ENCODE assay signal across 30 cellular contexts in genomic region chrX:143615851-143616250, GRCh38. TPM values are rescaled to one million over a fixed set of nuclear protein-coding genes. Genes with fewer than 3 reads are reported as not detected.
"Had no signal": no experiment of that assay in that cellular context is flagged by ENCODE, and none has a peak within 500 bp of the region (broad histone marks: within the 10 kb centered on the region; RNA-seq: fewer than 3 reads in every experiment).

No MANE protein-coding gene starts in this region.

- H3K36me3 Mint-ChIP-seq: activated CD4-positive, alpha-beta memory T cell treated with anti-CD3 and anti-CD28 coated beads for 36 hours; activated naive CD4-positive, alpha-beta T cell treated with anti-CD3 and anti-CD28 coated beads, Interleukin-2, amount 10 ng/mL, durations not matched to agents 7 days and 5 days; activated naive CD8-positive, alpha-beta T cell treated with anti-CD3 and anti-CD28 coated beads, Interleukin-2, amount 10 ng/mL, durations not matched to agents 7 days and 5 days; naive B cell had no signal

- H3K9me3 Mint-ChIP-seq: activated naive CD8-positive, alpha-beta T cell treated with anti-CD3 and anti-CD28 coated beads, Interleukin-2, amount 10 ng/mL, durations not matched to agents 7 days and 5 days; activated T-cell treated with anti-CD3 and anti-CD28 coated beads, Interleukin-2, amount 50 U/mL, for 24 hours had no signal

- H3K4me3 Mint-ChIP-seq: activated CD4-positive, alpha-beta memory T cell treated with anti-CD3 and anti-CD28 coated beads for 36 hours; activated CD4-positive, alpha-beta T cell treated with anti-CD3 and anti-CD28 coated beads, Interleukin-2, amount 10 ng/mL, durations not matched to agents 24 days and 14 days; activated naive CD4-positive, alpha-beta T cell treated with anti-CD3 and anti-CD28 coated beads, Interleukin-2, amount 10 ng/mL, durations not matched to agents 7 days and 5 days; activated naive CD8-positive, alpha-beta T cell treated with anti-CD3 and anti-CD28 coated beads, Interleukin-2, amount 10 ng/mL, durations not matched to agents 7 days and 5 days; activated T-cell treated with anti-CD3 and anti-CD28 coated beads, Interleukin-2, amount 50 U/mL, for 24 hours; central memory CD8-positive, alpha-beta T cell; naive B cell; T-helper 1 cell treated with Interleukin-12 subunit alpha and Interleukin-12 subunit beta and Interleukin-4 antibody, amounts not matched to agents 30 μg/mL and 1 μg/mL, for 36 hours had no signal

- H3K9me3 ChIP-seq: gastrocnemius medialis, left ventricle myocardium inferior, mucosa of descending colon, neutrophil, suprapubic skin, tibial artery had no signal

- H3K36me3 ChIP-seq: gastrocnemius medialis, left ventricle myocardium inferior, neutrophil, suprapubic skin, tibial artery had no signal

- H3K27ac ChIP-seq: gastrocnemius medialis, hepatocyte, left ventricle myocardium inferior, neutrophil, suprapubic skin, tibial artery, VCaP had no signal

- ATAC-seq: activated CD4-positive, CD25-positive, alpha-beta regulatory T cell treated with anti-CD3 and anti-CD28 coated beads, Interleukin-2, amount 50 U/mL, for 24 hours; gastrocnemius medialis; mucosa of descending colon; sciatic nerve had no signal

- H3K4me1 ChIP-seq: gastrocnemius medialis, left ventricle myocardium inferior, suprapubic skin, tibial artery had no signal

- H3K4me1 Mint-ChIP-seq: activated CD4-positive, alpha-beta T cell treated with anti-CD3 and anti-CD28 coated beads, Interleukin-2, amount 10 ng/mL, durations not matched to agents 24 days and 14 days; activated naive CD4-positive, alpha-beta T cell treated with anti-CD3 and anti-CD28 coated beads, Interleukin-2, amount 10 ng/mL, durations not matched to agents 7 days and 5 days; activated naive CD8-positive, alpha-beta T cell treated with anti-CD3 and anti-CD28 coated beads, Interleukin-2, amount 10 ng/mL, durations not matched to agents 7 days and 5 days; central memory CD8-positive, alpha-beta T cell; naive B cell had no signal

- H3K79me2 ChIP-seq: hepatocyte had no signal

- H2AFZ ChIP-seq: hepatocyte had no signal

- H3K27me3 Mint-ChIP-seq: activated CD4-positive, alpha-beta memory T cell treated with anti-CD3 and anti-CD28 coated beads for 36 hours; activated CD4-positive, alpha-beta T cell treated with anti-CD3 and anti-CD28 coated beads, Interleukin-2, amount 10 ng/mL, durations not matched to agents 24 days and 14 days; activated naive CD4-positive, alpha-beta T cell treated with anti-CD3 and anti-CD28 coated beads, Interleukin-2, amount 10 ng/mL, durations not matched to agents 7 days and 5 days; activated naive CD8-positive, alpha-beta T cell treated with anti-CD3 and anti-CD28 coated beads, Interleukin-2, amount 10 ng/mL, durations not matched to agents 7 days and 5 days; activated T-cell treated with anti-CD3 and anti-CD28 coated beads, Interleukin-2, amount 50 U/mL, for 24 hours; central memory CD8-positive, alpha-beta T cell; naive B cell had no signal

- H3K4me2 ChIP-seq: hepatocyte had no signal

- DNase-seq: activated CD4-positive, alpha-beta memory T cell treated with anti-CD3 and anti-CD28 coated beads for 36 hours; activated CD4-positive, alpha-beta T cell treated with anti-CD3 and anti-CD28 coated beads, Interleukin-2, amount 10 ng/mL, durations not matched to agents 24 days and 14 days; activated CD8-positive, alpha-beta memory T cell treated with anti-CD3 and anti-CD28 coated beads, Interleukin-2, amount 50 U/mL, for 4 hours; activated gamma-delta T cell; activated naive CD4-positive, alpha-beta T cell treated with anti-CD3 and anti-CD28 coated beads, Interleukin-2, amount 10 ng/mL, durations not matched to agents 7 days and 5 days; activated naive CD8-positive, alpha-beta T cell treated with anti-CD3 and anti-CD28 coated beads, Interleukin-2, amount 10 ng/mL, durations not matched to agents 7 days and 5 days; activated T-cell treated with anti-CD3 and anti-CD28 coated beads, Interleukin-2, amount 50 U/mL, for 24 hours; effector CD8-positive, alpha-beta T cell; gastrocnemius medialis; islet precursor cell; left ventricle myocardium inferior; mucosa of descending colon; naive B cell; retina; stimulated activated CD4-positive, alpha-beta T cell treated with anti-CD3 and anti-CD28 coated beads, Interleukin-15, amount 100 ng/mL, for 24 hours; stimulated activated CD4-positive, alpha-beta T cell treated with anti-CD3 and anti-CD28 coated beads, Interleukin-2, amount 100 ng/mL, for 24 hours; stimulated activated naive CD4-positive, alpha-beta T cell; SW 1271; T-helper 9 cell; tibial artery had no signal

- H3K27ac Mint-ChIP-seq: activated CD4-positive, alpha-beta memory T cell treated with anti-CD3 and anti-CD28 coated beads for 36 hours; activated CD4-positive, alpha-beta T cell treated with anti-CD3 and anti-CD28 coated beads, Interleukin-2, amount 10 ng/mL, durations not matched to agents 24 days and 14 days; activated naive CD4-positive, alpha-beta T cell treated with anti-CD3 and anti-CD28 coated beads, Interleukin-2, amount 10 ng/mL, durations not matched to agents 7 days and 5 days; activated naive CD8-positive, alpha-beta T cell treated with anti-CD3 and anti-CD28 coated beads, Interleukin-2, amount 10 ng/mL, durations not matched to agents 7 days and 5 days; activated T-cell treated with anti-CD3 and anti-CD28 coated beads, Interleukin-2, amount 50 U/mL, for 24 hours; naive B cell; T-helper 1 cell treated with Interleukin-12 subunit alpha and Interleukin-12 subunit beta and Interleukin-4 antibody, amounts not matched to agents 30 μg/mL and 1 μg/mL, for 36 hours had no signal

- H3K4me3 ChIP-seq: gastrocnemius medialis, hepatocyte, left ventricle myocardium inferior, lung, mucosa of descending colon, suprapubic skin, tibial artery had no signal

- H3K27me3 ChIP-seq: gastrocnemius medialis, hepatocyte, neutrophil, suprapubic skin, tibial artery had no signal

RNA-seq across cellular contexts. Expression of gene SLITRK4, which starts 20.1 kb away (rescaled TPM):
- total RNA-seq: activated CD4-positive, alpha-beta memory T cell treated with anti-CD3 and anti-CD28 coated beads for 36 hours; activated CD4-positive, alpha-beta T cell treated with anti-CD3 and anti-CD28 coated beads, Interleukin-2, amount 10 ng/mL, durations not matched to agents 24 days and 14 days; activated CD8-positive, alpha-beta memory T cell treated with anti-CD3 and anti-CD28 coated beads for 36 hours; activated naive CD8-positive, alpha-beta T cell treated with anti-CD3 and anti-CD28 coated beads, Interleukin-2, amount 10 ng/mL, durations not matched to agents 7 days and 5 days had no signal
